Comparison of ENCODE assay signal across 21 cellular contexts in genomic region chr1:65229201-65229600, GRCh38.
A peak's percentile ranks its signal among the peaks of the same experiment; 100 is the strongest.
DNase-seq lines count a peak whose midpoint lies in the region; ATAC-seq, FAIRE-seq and TF ChIP-seq lines count a peak whose summit lies in the region.
"Had no signal": no experiment of that assay in that cellular context is flagged by ENCODE, and none has a peak within 500 bp of the region (broad histone marks: within the 10 kb centered on the region; RNA-seq: fewer than 3 reads in every experiment).

No MANE protein-coding gene starts in this region.

- H3K9me3 ChIP-seq in A549 (no peaks in the 10 kb centered on the region), Caco-2 (no peaks in the 10 kb centered on the region), T-helper 17 cell (ENCODE audit: control insufficient read depth, low read length, poor library complexity, severe bottlenecking) (no peaks in the 10 kb centered on the region), esophagus muscularis mucosa (no peaks in the 10 kb centered on the region), A673 (ENCODE audit: low read depth, low read length, poor library complexity, severe bottlenecking) (no peaks in the 10 kb centered on the region)
- H3K9me3 ChIP-seq: BE2C; BLaER1 treated with 17β-estradiol and CSF1 and Interleukin-3, amounts not matched to agents 10 nM and 100 nM had no signal

- H3K27me3 ChIP-seq in Caco-2 (replicated peaks; ENCODE audit: control insufficient read depth, insufficient read depth, low read length) (no peaks in the 10 kb centered on the region), esophagus muscularis mucosa (no peaks in the 10 kb centered on the region), A673 (replicated peaks; ENCODE audit: insufficient read depth, low read depth, low read length, poor library complexity) (no peaks in the 10 kb centered on the region)
- H3K27me3 ChIP-seq: BE2C; BLaER1 treated with 17β-estradiol and CSF1 and Interleukin-3, amounts not matched to agents 10 nM and 100 nM had no signal

- WGBS in A549 (ENCODE audit: missing lambda C conversion rate), result 77% methylated on average over 5 of the region's 5 CpGs
- 95% methylated on average over 5 of the region's 5 CpGs for WGBS in esophagus muscularis mucosa

- H3K4me1 ChIP-seq in A549 (no peaks in the 10 kb centered on the region), Caco-2 (peaks cover 12% of the 10 kb centered on the region), esophagus muscularis mucosa (no peaks in the 10 kb centered on the region), A673 (ENCODE audit: insufficient read depth, low read length, poor library complexity, severe bottlenecking) (no peaks in the 10 kb centered on the region)
- H3K4me1 ChIP-seq: BE2C had no signal

- no peak overlapping the region for H3K4me3 ChIP-seq in A549
- no peak overlapping the region for H3K4me3 ChIP-seq in Caco-2 (ENCODE audit: low read depth, low read length)
- no peak overlapping the region for H3K4me3 ChIP-seq in esophagus muscularis mucosa
- no peak overlapping the region for H3K4me3 ChIP-seq in A673 (ENCODE audit: low read depth, low read length, poor library complexity, severe bottlenecking)
- H3K4me3 ChIP-seq: BLaER1 treated with 17β-estradiol and CSF1 and Interleukin-3, amounts not matched to agents 10 nM and 100 nM; GM23338 had no signal

- TF ChIP-seq CTCF in A549 (IDR thresholded peaks at IDR 0.05) (no peak), Caco-2 (IDR thresholded peaks at IDR 0.05; ENCODE audit: insufficient read depth in 1 of 2, low read depth in 1 of 2, low read length in 1 of 2, severe bottlenecking in 1 of 2, unreplicated experiment in 1 of 2) (no peak), esophagus muscularis mucosa (IDR thresholded peaks at IDR 0.05) (no peak), A673 (conservative IDR thresholded peaks at IDR 0.05; ENCODE audit: low read depth, low read length) (no peak)

- DNase-seq in A549 (ENCODE audit: low read depth in 1 of 2, low spot score in 1 of 2), result no peak
- DNase-seq in Caco-2, result no peak
- no peak for DNase-seq in T-helper 17 cell
- peak; percentile 42 for DNase-seq in esophagus muscularis mucosa (ENCODE audit: extremely low spot score)
- no peak for DNase-seq in A673 (ENCODE audit: low spot score)
- DNase-seq: ACHN; AML-193; BE2C; Calu3; CD4-positive, alpha-beta T cell; CD8-positive, alpha-beta memory T cell; DMS79 treated with DMSO at 0.1 percent for 48 hours; GF-D8 had no signal

- H3K36me3 Mint-ChIP-seq in Caco-2 (ENCODE audit: insufficient read depth, unreplicated experiment) (peaks cover 33% of the 10 kb centered on the region), T-helper 17 cell (ENCODE audit: low read depth) (peaks cover 2% of the 10 kb centered on the region)
- H3K36me3 Mint-ChIP-seq: CD8-positive, alpha-beta memory T cell had no signal

- H3K27ac Mint-ChIP-seq in Caco-2 (ENCODE audit: unreplicated experiment) (peak overlapping the region; percentile 45), T-helper 17 cell (peak overlapping the region; percentile 27)
- H3K27ac Mint-ChIP-seq: CD4-positive, alpha-beta T cell; CD8-positive, alpha-beta memory T cell; GM23338 had no signal

- peaks cover 7% of the 10 kb centered on the region for H3K4me1 Mint-ChIP-seq in Caco-2 (ENCODE audit: low read depth, unreplicated experiment)
- H3K4me1 Mint-ChIP-seq in T-helper 17 cell, result peaks cover 5% of the 10 kb centered on the region
- H3K4me1 Mint-ChIP-seq: CD8-positive, alpha-beta memory T cell had no signal

- no peaks in the 10 kb centered on the region for H3K9me3 Mint-ChIP-seq in Caco-2 (ENCODE audit: unreplicated experiment)
- H3K9me3 Mint-ChIP-seq: CD14-positive monocyte; CD4-positive, alpha-beta T cell; CD8-positive, alpha-beta memory T cell; GM23338; H9 had no signal

- H3K36me3 ChIP-seq in Caco-2 (ENCODE audit: control insufficient read depth, insufficient read depth, low read length) (no peaks in the 10 kb centered on the region), esophagus muscularis mucosa (peaks cover 0 to 35% (median 12%) of the 10 kb centered on the region in 4 donors), A673 (ENCODE audit: insufficient read depth, low read length, poor library complexity, severe bottlenecking) (no peaks in the 10 kb centered on the region)
- H3K36me3 ChIP-seq: BE2C had no signal

- no peak for TF ChIP-seq RAD21 in A549 (conservative IDR thresholded peaks at IDR 0.05 in 1 of 2, IDR thresholded peaks at IDR 0.05 in 1 of 2)

- H3K4me3 Mint-ChIP-seq in Caco-2 (ENCODE audit: unreplicated experiment) (no peak overlapping the region), T-helper 17 cell (no peak overlapping the region)
- H3K4me3 Mint-ChIP-seq: CD14-positive monocyte; CD4-positive, alpha-beta T cell; CD8-positive, alpha-beta memory T cell; GM23338; H9 had no signal

- intact Hi-C loops in Caco-2 (cut with micrococcal nuclease; ENCODE audit: unreplicated experiment) (no loop called here), esophagus muscularis mucosa (cut with DNase I) (no loop called here), A673 (cut with micrococcal nuclease; ENCODE audit: unreplicated experiment) (no loop called here)

- no peak overlapping the region for H3K4me2 ChIP-seq in A549
- H3K4me2 ChIP-seq: GM23338 had no signal

- CTCF ChIA-PET in A549 (lab: Yijun Ruan, JAX) (interaction anchor here (1.5 to 1.7 kb wide), 2 partner anchors 9 to 458 kb away, joined by 3 to 4 read pairs; no protein-coding TSS in a partner anchor), Caco-2 (lab: Charles Lee) (interaction anchor here (1.6 kb wide), 1 partner anchor 458 kb away, joined by 6 read pairs; no protein-coding TSS in a partner anchor), A673 (lab: Charles Lee) (no interaction called here)

- BruUV-seq in Caco-2 (replicated peaks; lab: Mats Ljungman, UMichigan), result no TSS peak
- no TSS peak for BruUV-seq in A673 (replicated peaks; lab: Mats Ljungman, UMichigan)

- no peak for TF ChIP-seq EP300 in A549 (IDR thresholded peaks at IDR 0.05)
- no peak for TF ChIP-seq EP300 in esophagus muscularis mucosa (IDR thresholded peaks at IDR 0.05)

- H3K27me3 Mint-ChIP-seq in Caco-2 (ENCODE audit: insufficient read depth, unreplicated experiment) (no peaks in the 10 kb centered on the region), T-helper 17 cell (peaks cover 37% of the 10 kb centered on the region)

- POLR2A ChIA-PET in A549 (lab: Yijun Ruan, JAX) (no interaction called here), Caco-2 (lab: Charles Lee) (interaction anchor here (0.6 kb wide), 1 partner anchor 191 kb away, joined by 5 read pairs; the partner anchor contains the start of genes LEPR and LEPROT), A673 (lab: Charles Lee; ENCODE audit: low non-redundant PET) (interaction anchor here (0.6 kb wide), 1 partner anchor 1091 kb away, joined by 3 read pairs; no protein-coding TSS in a partner anchor)

- no peak for FAIRE-seq in A549 (lab: Jason Lieb, UNC)
- FAIRE-seq: GM12891, GM18507 had no signal

- TF ChIP-seq POLR2A in A549 (IDR thresholded peaks at IDR 0.05; ENCODE audit: low read length), result no peak
- no peak for TF ChIP-seq POLR2A in esophagus muscularis mucosa (IDR thresholded peaks at IDR 0.05; ENCODE audit: low read depth)

- no peak for ATAC-seq in A549
- ATAC-seq in T-helper 17 cell, result no peak
- no peak for ATAC-seq in GM19463 (IDR thresholded peaks at IDR 0.05; ENCODE audit: unreplicated experiment)
- ATAC-seq: HCT116 had no signal

- H3K27ac ChIP-seq in A549, result no peak overlapping the region
- H3K27ac ChIP-seq in esophagus muscularis mucosa (replicated peaks in 1 of 4), result no peak overlapping the region
- no peak overlapping the region for H3K27ac ChIP-seq in A673 (ENCODE audit: low read depth, low read length, poor library complexity, severe bottlenecking)
- H3K27ac ChIP-seq: BLaER1 treated with 17β-estradiol and CSF1 and Interleukin-3, amounts not matched to agents 10 nM and 100 nM had no signal

TF ChIP-seq in A549, 52 proteins besides CTCF, POLR2A, EP300 and RAD21:
- TF ChIP-seq KDM5A (IDR thresholded peaks at IDR 0.05) (no peak), NFE2L2 (conservative IDR thresholded peaks at IDR 0.05; ENCODE audit: low read length) (0 out of 2 replicates have a peak, but pooled peaks have one; percentile 17), CHD2 (IDR thresholded peaks at IDR 0.05; ENCODE audit: low read length, partially characterized antibody) (no peak)
